Comparison of ENCODE assay signal across 8 cellular contexts in the genomic region with DNA sequence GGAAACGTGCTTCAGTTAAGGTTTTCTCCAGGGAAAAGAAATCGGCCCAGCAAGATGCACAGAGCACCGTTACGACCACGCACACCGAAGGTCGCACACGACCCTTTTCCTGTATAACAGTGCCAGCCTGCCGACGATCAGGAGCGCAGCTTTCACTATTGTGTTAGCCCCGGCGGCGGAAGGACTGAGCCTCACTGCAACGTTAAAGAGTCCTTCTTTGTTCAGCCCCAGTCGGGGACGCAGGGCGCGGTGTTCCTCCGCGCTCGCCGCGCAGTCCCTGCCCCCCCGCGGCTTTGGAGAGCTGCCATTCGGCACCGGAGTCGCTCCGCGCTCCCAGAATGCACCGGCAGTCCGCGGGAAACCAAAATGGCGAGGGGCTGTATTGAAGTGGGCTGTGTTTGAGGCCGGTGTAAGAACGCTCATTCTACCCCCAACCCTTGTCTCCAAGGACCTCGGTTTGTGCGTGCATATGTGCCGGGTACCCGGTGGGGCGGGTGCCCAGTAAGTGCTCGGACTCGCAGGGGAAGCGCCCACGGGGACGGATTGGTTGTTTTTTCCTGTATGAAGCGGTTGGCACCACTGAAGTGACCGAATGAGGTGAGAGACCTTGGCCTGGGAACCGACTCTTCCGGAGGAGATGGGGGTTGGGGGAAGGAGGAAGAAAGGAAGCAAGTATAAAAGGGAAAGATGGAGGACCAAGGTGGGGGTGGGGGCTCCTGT. TPM values are rescaled to one million over a fixed set of nuclear protein-coding genes. Genes with fewer than 3 reads are reported as not detected.
A peak's percentile ranks its signal among the peaks of the same experiment; 100 is the strongest.
DNase-seq lines count a peak whose midpoint lies in the region; ATAC-seq, FAIRE-seq and TF ChIP-seq lines count a peak whose summit lies in the region.

A gene (plus strand): TSS at position 349 of the 720 bp plus-strand sequence. CDS start 244 bp downstream, at position 593.

- H3K79me2 ChIP-seq in OCI-LY1 (ENCODE audit: insufficient read depth, low read length), result peaks cover 50% of the 10 kb centered on the region

- no peak within 1 kb of the TSS for H2AFZ ChIP-seq in OCI-LY1 (ENCODE audit: low read length)

- no peaks in the 10 kb centered on the region for H3K27me3 ChIP-seq in OCI-LY1 (ENCODE audit: insufficient read depth, low read length)

- H3K4me1 ChIP-seq in OCI-LY1 (ENCODE audit: insufficient read depth, low read length, severe bottlenecking), result peaks cover 37% of the 10 kb centered on the region
- no peaks in the 10 kb centered on the region for H3K4me1 ChIP-seq in mesodermal cell (ENCODE audit: control insufficient read depth, insufficient read depth, low read length, poor library complexity, severe bottlenecking)

- ATAC-seq in GM21515 (IDR thresholded peaks at IDR 0.05; ENCODE audit: unreplicated experiment), result peak; percentile 69

- H3K9ac ChIP-seq in OCI-LY1 (ENCODE audit: low read length), result peak within 1 kb of the TSS; percentile 96

- peak within 1 kb of the TSS; percentile 86 for H3K4me3 ChIP-seq in OCI-LY1 (ENCODE audit: low read depth, low read length, poor library complexity, severe bottlenecking)
- peak within 1 kb of the TSS; percentile 98 for H3K4me3 ChIP-seq in mesodermal cell (ENCODE audit: extremely low read depth, insufficient read depth, low read length, poor library complexity, severe bottlenecking)

- peak; percentile 46 for DNase-seq in D721Med (ENCODE audit: insufficient read length, low spot score)
- peak; percentile 76 for DNase-seq in HuH-7 (ENCODE audit: low spot score)
- DNase-seq in activated CD8-positive, alpha-beta memory T cell treated with anti-CD3 and anti-CD28 coated beads, Interleukin-2, amount 50 U/mL, for 24 hours (ENCODE audit: extremely low read depth), result peak; percentile 85
- DNase-seq in stimulated activated CD8-positive, alpha-beta memory T cell treated with anti-CD3 and anti-CD28 coated beads, Interleukin-15, amount 100 ng/mL, for 24 hours (ENCODE audit: low read depth), result peak; percentile 84

- H3K4me2 ChIP-seq in OCI-LY1 (ENCODE audit: low read length), result peak within 1 kb of the TSS; percentile 87

- no peaks in the 10 kb centered on the region; the same call in 1 of the 2 replicates for H4K20me1 ChIP-seq in OCI-LY1 (ENCODE audit: insufficient read depth, low read length)

- H3F3A ChIP-seq in OCI-LY1 (ENCODE audit: insufficient read depth, low read length), result no peaks in the 10 kb centered on the region

- no peaks in the 10 kb centered on the region for H3K9me2 ChIP-seq in OCI-LY1 (ENCODE audit: low read depth, low read length)

- FAIRE-seq in D721Med (lab: Jason Lieb, UNC), result no peak
- peak; percentile 65 for FAIRE-seq in endometrium (lab: Jason Lieb, UNC)

- H3K9me3 ChIP-seq in OCI-LY1 (ENCODE audit: low read length) (peaks cover 18% of the 10 kb centered on the region), mesodermal cell (ENCODE audit: control insufficient read depth, low read length) (peaks cover 13% of the 10 kb centered on the region)

- H3K36me3 ChIP-seq in OCI-LY1 (ENCODE audit: insufficient read depth, low read length) (peaks cover 36% of the 10 kb centered on the region), mesodermal cell (ENCODE audit: control insufficient read depth, insufficient read depth, low read length) (peaks cover 21% of the 10 kb centered on the region)

- H3K27ac ChIP-seq in OCI-LY1 (ENCODE audit: low read depth, low read length, poor library complexity, severe bottlenecking) (peak within 1 kb of the TSS; percentile 89), mesodermal cell (ENCODE audit: low read depth, low read length, severe bottlenecking) (peak within 1 kb of the TSS; percentile 97)

- TF ChIP-seq CTCF in D721Med (IDR thresholded peaks at IDR 0.05; ENCODE audit: insufficient read depth, missing control alignments) (no peak), OCI-LY1 (IDR thresholded peaks at IDR 0.05; ENCODE audit: low read length) (no peak)

- 0 to 1% methylated on average over 37 to 42 of the region's 51 CpGs for WGBS in mesodermal cell (ENCODE audit: insufficient coverage in 2 of 2), 2 experiments

RNA-seq across cellular contexts. Expression of the gene that starts here (rescaled TPM):
- polyA plus RNA-seq in mesodermal cell (2013, experiment 1 of 2), result 46.1 TPM
- 51.7 TPM for polyA plus RNA-seq in mesodermal cell (2013, experiment 2 of 2)

Comparison
In these comparisons a context has a peak if more than half of its experiments do, and no peak if none do; other contexts are left out.
1. Peak in every context shown above with its lines: DNase-seq, ATAC-seq, H3K4me3 ChIP-seq and H3K27ac ChIP-seq.